In genomic region chr12:53785161-53785560, GRCh38 we compare ENCODE assay signal across 24 cellular contexts. TPM values are rescaled to one million over a fixed set of nuclear protein-coding genes. Genes with fewer than 3 reads are reported as not detected.
DNase-seq lines count a peak whose midpoint lies in the region; ATAC-seq, FAIRE-seq and TF ChIP-seq lines count a peak whose summit lies in the region.
"Had no signal": no experiment of that assay in that cellular context is flagged by ENCODE, and none has a peak within 500 bp of the region (broad histone marks: within the 10 kb centered on the region; RNA-seq: fewer than 3 reads in every experiment).

No MANE protein-coding gene starts in this region.

- RAD21 ChIA-PET in HCT116 (lab: Charles Lee; ENCODE audit: low non-redundant PET in 1 of 2, low total read pairs in 2 of 2, uncharacterized antibody in 2 of 2, unreplicated experiment in 2 of 2), result interaction anchor here in 1 of 2 experiments (0.6 kb wide), 1 partner anchor 200 kb away, joined by 3 read pairs; the partner anchor contains the start of gene HOXC10

- ATAC-seq in HCT116 (peak; percentile 38; the same call in 1 of the 2 replicates), Panc1 (no peak)
- ATAC-seq: A549 had no signal

- H3K9ac ChIP-seq in HCT116 (ENCODE audit: low read length) (no peak overlapping the region), keratinocyte (ENCODE audit: control insufficient read depth, extremely low read depth, insufficient read depth, low read length) (no peak overlapping the region)

- H3K4me2 ChIP-seq in HCT116 (ENCODE audit: low read length) (peak overlapping the region; percentile 9; the same call in 1 of the 2 replicates), keratinocyte (ENCODE audit: control insufficient read depth, extremely low read depth, insufficient read depth, low read depth, low read length) (peak overlapping the region; percentile 12), hepatocyte (no peak overlapping the region)
- H3K4me2 ChIP-seq: A549 had no signal

- no peak for TF ChIP-seq POLR2A in HCT116 (IDR thresholded peaks at IDR 0.05; ENCODE audit: borderline replicate concordance, extremely low read depth, insufficient read depth, insufficient read length)

- no peaks in the 10 kb centered on the region for H3K9me1 ChIP-seq in keratinocyte (ENCODE audit: control insufficient read depth, extremely low read depth, insufficient read depth, low read length)

- no TSS peak for BruUV-seq in HCT116 (replicated peaks; lab: Mats Ljungman, UMichigan)
- BruUV-seq in Panc1 (replicated peaks; lab: Mats Ljungman, UMichigan), result no TSS peak

- H3K79me2 ChIP-seq in HCT116 (ENCODE audit: insufficient read depth, low read length) (no peaks in the 10 kb centered on the region), keratinocyte (ENCODE audit: control insufficient read depth, insufficient read depth, low read length) (no peaks in the 10 kb centered on the region), hepatocyte (no peaks in the 10 kb centered on the region)

- in situ Hi-C loops in Panc1 (cut with HindIII; ENCODE audit: low pct_unique_long_range_greater_than_20kb, low sequenced_read_pairs) (no loop called here), ACHN (cut with HindIII; ENCODE audit: low pct_ligation_motif_present, low pct_unique_long_range_greater_than_20kb, low sequenced_read_pairs) (no loop called here)

- H3K9me2 ChIP-seq in HCT116 (ENCODE audit: insufficient read depth) (no peaks in the 10 kb centered on the region), hepatocyte (replicated peaks; ENCODE audit: insufficient read depth) (no peaks in the 10 kb centered on the region)

- no peak overlapping the region for H2AFZ ChIP-seq in HCT116 (ENCODE audit: low read depth, low read length, poor library complexity, severe bottlenecking)
- peak overlapping the region; percentile 81 for H2AFZ ChIP-seq in keratinocyte (ENCODE audit: control insufficient read depth, low read length)
- no peak overlapping the region for H2AFZ ChIP-seq in hepatocyte

- peaks cover 0 to 5% of the 10 kb centered on the region in 2 experiments; a peak in 1 of 4 replicates for H3K4me1 ChIP-seq in HCT116 (ENCODE audit: control insufficient read depth in 1 of 2, insufficient read depth in 2 of 2, low read length in 2 of 2)
- H3K4me1 ChIP-seq in Panc1 (ENCODE audit: control insufficient read depth, insufficient read depth, low read length), result peaks cover 20% of the 10 kb centered on the region
- H3K4me1 ChIP-seq in keratinocyte (ENCODE audit: control insufficient read depth, extremely low read depth, insufficient read depth, low read length), result peaks cover 14% of the 10 kb centered on the region
- no peaks in the 10 kb centered on the region for H3K4me1 ChIP-seq in hepatocyte (ENCODE audit: insufficient read depth)

- intact Hi-C loops in HCT116 (cut with micrococcal nuclease) (no loop called here), Panc1 (cut with micrococcal nuclease; ENCODE audit: unreplicated experiment) (no loop called here)

- H4K20me1 ChIP-seq in HCT116 (ENCODE audit: insufficient read depth) (no peaks in the 10 kb centered on the region), keratinocyte (ENCODE audit: control insufficient read depth, extremely low read depth, insufficient read depth, low read length) (no peaks in the 10 kb centered on the region), hepatocyte (ENCODE audit: insufficient read depth, poor library complexity, severe bottlenecking) (no peaks in the 10 kb centered on the region)

- TF ChIP-seq CTCF in HCT116 (IDR thresholded peaks at IDR 0.05 in 2 of 3, conservative IDR thresholded peaks at IDR 0.05 in 1 of 3; ENCODE audit: borderline replicate concordance in 1 of 3, insufficient read depth in 1 of 3, low read depth in 2 of 3, low read length in 2 of 3) (no peak), Panc1 (IDR thresholded peaks at IDR 0.05) (peak; percentile 7; the same call in 1 of the 2 replicates), keratinocyte (optimal IDR thresholded peaks at IDR 0.05 in 1 of 3, IDR thresholded peaks at IDR 0.05 in 1 of 3, conservative IDR thresholded peaks at IDR 0.05 in 1 of 3; ENCODE audit: extremely low read depth in 1 of 3, insufficient read depth in 2 of 3, low read length in 3 of 3) (no peak), hepatocyte (IDR thresholded peaks at IDR 0.05; ENCODE audit: poor library complexity) (no peak)

- no peaks in the 10 kb centered on the region; the same call in 1 of the 2 replicates for H3K27me3 ChIP-seq in HCT116 (ENCODE audit: insufficient read depth, low read length)
- no peaks in the 10 kb centered on the region for H3K27me3 ChIP-seq in Panc1 (ENCODE audit: control insufficient read depth, insufficient read depth, low read length)
- H3K27me3 ChIP-seq in keratinocyte (ENCODE audit: control insufficient read depth, extremely low read depth, insufficient read depth, low read length), result no peaks in the 10 kb centered on the region
- H3K27me3 ChIP-seq in hepatocyte, result peaks cover 59% of the 10 kb centered on the region

- H3K27ac ChIP-seq in HCT116 (ENCODE audit: low read depth, low read length), result no peak overlapping the region
- peak overlapping the region; percentile 46; the same call in 1 of the 2 replicates for H3K27ac ChIP-seq in Panc1 (ENCODE audit: low read length)
- H3K27ac ChIP-seq in keratinocyte (ENCODE audit: control insufficient read depth, insufficient read depth, low read length), result no peak overlapping the region
- no peak overlapping the region for H3K27ac ChIP-seq in hepatocyte
- H3K27ac ChIP-seq: A549 had no signal

- CTCF ChIA-PET in HCT116 (lab: Charles Lee), result interaction anchor here (1.5 kb wide), 1 partner anchor 416 kb away, joined by 3 read pairs; no protein-coding TSS in a partner anchor
- CTCF ChIA-PET in Panc1 (lab: Charles Lee), result no interaction called here

- WGBS in hepatocyte (ENCODE audit: low lambda C conversion rate, missing lambda C conversion rate), result 76% methylated on average over 2 of the region's 2 CpGs

- peak; percentile 72 for FAIRE-seq in keratinocyte (lab: Jason Lieb, UNC)
- FAIRE-seq: A549, GM12891, GM18507, H54 had no signal

- H3K9me3 ChIP-seq in HCT116 (ENCODE audit: control insufficient read depth in 1 of 2, insufficient read depth in 1 of 2, low read depth in 1 of 2, low read length in 2 of 2) (no peaks in the 10 kb centered on the region), Panc1 (ENCODE audit: control insufficient read depth, insufficient read depth, low read depth, low read length) (no peaks in the 10 kb centered on the region), keratinocyte (ENCODE audit: control insufficient read depth, low read depth, low read length) (no peaks in the 10 kb centered on the region), hepatocyte (ENCODE audit: low read depth) (no peaks in the 10 kb centered on the region)
- H3K9me3 ChIP-seq: A549 had no signal

- no peak for TF ChIP-seq RAD21 in HCT116 (IDR thresholded peaks at IDR 0.05; ENCODE audit: low read depth)

- no peak overlapping the region for H3K4me3 ChIP-seq in HCT116 (replicated peaks in 1 of 2; ENCODE audit: low read depth in 1 of 2, low read length in 2 of 2)
- H3K4me3 ChIP-seq in Panc1 (ENCODE audit: low read depth in 2 of 2, low read length in 2 of 2), result no peak overlapping the region
- H3K4me3 ChIP-seq in keratinocyte (ENCODE audit: control insufficient read depth in 2 of 3, extremely low read depth in 1 of 3, insufficient read depth in 2 of 3, low read depth in 1 of 3, low read length in 3 of 3), result no peak overlapping the region
- H3K4me3 ChIP-seq in hepatocyte, result no peak overlapping the region
- H3K4me3 ChIP-seq: A549 had no signal

- dilution Hi-C loops in keratinocyte (cut with MboI; ENCODE audit: extremely low pct_ligation_motif_present, low sequenced_read_pairs), result no loop called here

- H3K36me3 ChIP-seq in HCT116 (ENCODE audit: control insufficient read depth in 1 of 2, insufficient read depth in 2 of 2, low read length in 2 of 2) (no peaks in the 10 kb centered on the region), Panc1 (ENCODE audit: control insufficient read depth, insufficient read depth, low read length) (no peaks in the 10 kb centered on the region), keratinocyte (ENCODE audit: control insufficient read depth in 2 of 2, extremely low read depth in 1 of 2, insufficient read depth in 2 of 2, low read length in 2 of 2) (no peaks in the 10 kb centered on the region), hepatocyte (replicated peaks; ENCODE audit: insufficient read depth, low read depth) (no peaks in the 10 kb centered on the region)

- POLR2A ChIA-PET in HCT116 (lab: Charles Lee), result no interaction called here
- POLR2A ChIA-PET in Panc1 (lab: Charles Lee), result no interaction called here

- no peak for DNase-seq in HCT116 (ENCODE audit: low read depth, low spot score)
- peak; percentile 42 for DNase-seq in LoVo (ENCODE audit: low spot score)
- no peak for DNase-seq in Panc1 (ENCODE audit: low read depth, low spot score)
- DNase-seq in keratinocyte (ENCODE audit: low read depth, low spot score), result no peak
- DNase-seq in ACHN, result no peak
- DNase-seq in hepatocyte (ENCODE audit: low spot score), result no peak
- no peak for DNase-seq in stimulated activated CD4-positive, alpha-beta T cell treated with anti-CD3 and anti-CD28 coated beads, Interleukin-4, amount 100 ng/mL, for 1 hour
- DNase-seq: 8988T; C1 segment of cervical spinal cord; Calu3; CD4-positive, alpha-beta memory T cell; COR-L47; DMS53; DMS79 treated with DMSO at 0.1 percent for 48 hours; GF-D8; GOT3; HCEC 1CT had no signal

RNA-seq across cellular contexts. Expression of gene CISTR, which starts 33.4 kb away (rescaled TPM):
- total RNA-seq in HCT116 (2021; ENCODE audit: unreplicated experiment), result not detected
- polyA plus RNA-seq in HCT116 (2012), result not detected in 2 replicates
- total RNA-seq in Panc1 (2021; ENCODE audit: unreplicated experiment), result not detected
- not detected for polyA plus RNA-seq in Panc1 (2012; ENCODE audit: insufficient read length)
- not detected in 3 replicates for polyA plus RNA-seq in keratinocyte
- not detected for polyA plus RNA-seq in keratinocyte (2011; ENCODE audit: low read depth)
- not detected in 2 replicates for polyA plus RNA-seq in keratinocyte (2011; cell fraction: cytosol; rRNA removed)
- polyA plus RNA-seq in keratinocyte (2011; cell fraction: nucleus; rRNA removed), result not detected in 2 replicates
- polyA plus RNA-seq in keratinocyte (2012; ENCODE audit: low replicate concordance), result not detected in 2 replicates
- polyA minus RNA-seq in keratinocyte, result not detected in 3 replicates
- polyA minus RNA-seq in keratinocyte (2011; cell fraction: cytosol; rRNA and poly(A)+ RNA removed), result not detected
- polyA minus RNA-seq in keratinocyte (2011; cell fraction: nucleus; rRNA and poly(A)+ RNA removed), result not detected in 2 replicates
- total RNA-seq in hepatocyte, result not detected in 2 replicates
- polyA plus RNA-seq in hepatocyte, result not detected in 2 replicates
- total RNA-seq: Calu3; CD4-positive, alpha-beta memory T cell; Daoy; G401 had no signal
- polyA plus RNA-seq: A549; BJ; CD4-positive, alpha-beta memory T cell had no signal

RNA-seq across cellular contexts. Expression of gene CALCOCO1, which starts 57.9 kb away (rescaled TPM):
- total RNA-seq in HCT116 (2021; ENCODE audit: unreplicated experiment), result 42.6 TPM
- polyA plus RNA-seq in HCT116 (2012), result 33.2 and 36.3 TPM in 2 replicates
- total RNA-seq in Panc1 (2021; ENCODE audit: unreplicated experiment), result 48.0 TPM
- 49.2 TPM for polyA plus RNA-seq in Panc1 (2012; ENCODE audit: insufficient read length)
- 51.8 to 142 TPM (median 67.3 TPM) in 3 replicates for polyA plus RNA-seq in keratinocyte
- 76.8 TPM for polyA plus RNA-seq in keratinocyte (2011; ENCODE audit: low read depth)
- 62.3 and 80.9 TPM in 2 replicates for polyA plus RNA-seq in keratinocyte (2011; cell fraction: cytosol; rRNA removed)
- 258 and 301 TPM in 2 replicates for polyA plus RNA-seq in keratinocyte (2011; cell fraction: nucleus; rRNA removed)
- 39.2 and 84.4 TPM in 2 replicates for polyA plus RNA-seq in keratinocyte (2012; ENCODE audit: low replicate concordance)
- 73.5 to 96.9 TPM (median 75.4 TPM) in 3 replicates for polyA minus RNA-seq in keratinocyte
- 25.3 TPM for polyA minus RNA-seq in keratinocyte (2011; cell fraction: cytosol; rRNA and poly(A)+ RNA removed)
- 52.4 and 69.3 TPM in 2 replicates for polyA minus RNA-seq in keratinocyte (2011; cell fraction: nucleus; rRNA and poly(A)+ RNA removed)
- total RNA-seq in hepatocyte, result 63.5 and 71.3 TPM in 2 replicates
- polyA plus RNA-seq in hepatocyte, result 74.4 and 83.1 TPM in 2 replicates
